ENCODE assay signal across 18 cellular contexts in the genomic region with DNA sequence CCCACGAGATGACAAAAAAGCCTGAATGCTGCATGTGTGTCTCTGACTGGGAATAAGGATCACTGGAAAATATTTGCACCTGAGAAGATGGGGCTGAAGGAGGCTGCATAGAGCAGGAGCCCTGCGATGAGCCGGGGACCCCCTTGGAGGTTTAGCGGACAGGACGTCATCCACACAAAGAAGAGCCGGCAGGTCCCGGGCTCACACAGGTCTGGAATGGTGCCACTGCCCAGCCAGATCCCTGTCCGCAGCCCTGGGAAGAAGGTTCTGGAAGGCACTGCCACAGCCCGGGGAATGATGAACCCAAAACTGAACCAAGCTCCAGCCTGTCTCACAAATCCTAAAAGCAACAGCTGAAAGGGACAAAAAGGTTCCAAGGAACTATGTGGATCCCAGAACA.
DNase-seq lines count a peak whose midpoint lies in the region; ATAC-seq and TF ChIP-seq lines count a peak whose summit lies in the region.
"Had no signal": no experiment of that assay in that cellular context is flagged by ENCODE, and none has a peak within 500 bp of the region (broad histone marks: within the 10 kb centered on the region; RNA-seq: fewer than 3 reads in every experiment).

No MANE protein-coding gene starts in this region.

- H3K36me3 ChIP-seq in endodermal cell (ENCODE audit: control insufficient read depth, insufficient read depth, low read length) (peaks cover 15% of the 10 kb centered on the region), esophagus muscularis mucosa (no peaks in the 10 kb centered on the region)
- H3K36me3 ChIP-seq: gastrocnemius medialis had no signal

- intact Hi-C loops in esophagus muscularis mucosa (cut with DNase I), result no loop called here

- no peak for DNase-seq in stimulated activated naive CD8-positive, alpha-beta T cell treated with anti-CD3 and anti-CD28 coated beads, Interleukin-15, amount 100 ng/mL, for 72 hours
- no peak for DNase-seq in T-helper 17 cell
- no peak for DNase-seq in endodermal cell
- no peak for DNase-seq in type B pancreatic cell (ENCODE audit: extremely low spot score, unreplicated experiment)
- no peak for DNase-seq in HUDEP-2 (lab: John Stamatoyannopoulos, UW; ENCODE audit: unreplicated experiment in 76 of 76)
- DNase-seq in T1000 (lab: John Stamatoyannopoulos, UW), result no peak
- no peak for DNase-seq in esophagus muscularis mucosa (ENCODE audit: extremely low spot score)
- DNase-seq: DMS79 treated with DMSO at 0.1 percent for 48 hours, esophagus squamous epithelium, gastrocnemius medialis, hippocampal formation, NCI-H187, small intestine had no signal

- H3K27me3 Mint-ChIP-seq in stimulated activated naive CD8-positive, alpha-beta T cell treated with anti-CD3 and anti-CD28 coated beads, Interleukin-15, Interleukin-2, amounts not matched to agents 100 ng/mL and 50 ng/mL, for 24 hours, result no peaks in the 10 kb centered on the region
- H3K27me3 Mint-ChIP-seq in stimulated activated naive CD8-positive, alpha-beta T cell treated with anti-CD3 and anti-CD28 coated beads, Interleukin-15, amount 100 ng/mL, for 72 hours, result no peaks in the 10 kb centered on the region
- H3K27me3 Mint-ChIP-seq in T-helper 17 cell (no peaks in the 10 kb centered on the region), endodermal cell (ENCODE audit: insufficient read depth) (no peaks in the 10 kb centered on the region), type B pancreatic cell (no peaks in the 10 kb centered on the region)
- H3K27me3 Mint-ChIP-seq: activated CD4-positive, alpha-beta T cell treated with anti-CD3 and anti-CD28 coated beads, Interleukin-2, amount 10 ng/mL, durations not matched to agents 7 days and 5 days had no signal

- H3K9me3 ChIP-seq in T-helper 17 cell (ENCODE audit: control insufficient read depth, low read length, poor library complexity, severe bottlenecking) (no peaks in the 10 kb centered on the region), endodermal cell (ENCODE audit: control insufficient read depth, low read length) (no peaks in the 10 kb centered on the region), esophagus muscularis mucosa (no peaks in the 10 kb centered on the region)
- H3K9me3 ChIP-seq: esophagus squamous epithelium, gastrocnemius medialis, psoas muscle had no signal

- H3K4me3 ChIP-seq in endodermal cell (ENCODE audit: low read length), result no peak overlapping the region
- no peak overlapping the region for H3K4me3 ChIP-seq in esophagus muscularis mucosa
- H3K4me3 ChIP-seq: esophagus squamous epithelium, gastrocnemius medialis, GM12878, psoas muscle had no signal

- peaks cover 82% of the 10 kb centered on the region for H3K4me1 Mint-ChIP-seq in stimulated activated naive CD8-positive, alpha-beta T cell treated with anti-CD3 and anti-CD28 coated beads, Interleukin-15, Interleukin-2, amounts not matched to agents 100 ng/mL and 50 ng/mL, for 24 hours (ENCODE audit: low read depth)
- H3K4me1 Mint-ChIP-seq in stimulated activated naive CD8-positive, alpha-beta T cell treated with anti-CD3 and anti-CD28 coated beads, Interleukin-15, amount 100 ng/mL, for 72 hours, result peaks cover 76% of the 10 kb centered on the region
- H3K4me1 Mint-ChIP-seq in T-helper 17 cell, result peaks cover 39% of the 10 kb centered on the region
- peaks cover 35% of the 10 kb centered on the region for H3K4me1 Mint-ChIP-seq in endodermal cell
- peaks cover 38% of the 10 kb centered on the region for H3K4me1 Mint-ChIP-seq in type B pancreatic cell (ENCODE audit: unreplicated experiment)

- H3K27me3 ChIP-seq in endodermal cell (ENCODE audit: control insufficient read depth, insufficient read depth, low read length, poor library complexity, severe bottlenecking) (no peaks in the 10 kb centered on the region), esophagus muscularis mucosa (no peaks in the 10 kb centered on the region)
- H3K27me3 ChIP-seq: esophagus squamous epithelium, gastrocnemius medialis had no signal

- peak overlapping the region; percentile 91 for H3K27ac Mint-ChIP-seq in stimulated activated naive CD8-positive, alpha-beta T cell treated with anti-CD3 and anti-CD28 coated beads, Interleukin-15, Interleukin-2, amounts not matched to agents 100 ng/mL and 50 ng/mL, for 24 hours
- peak overlapping the region in 1 of 2 donors; percentile 1 for H3K27ac Mint-ChIP-seq in stimulated activated naive CD8-positive, alpha-beta T cell treated with anti-CD3 and anti-CD28 coated beads, Interleukin-15, amount 100 ng/mL, for 72 hours
- H3K27ac Mint-ChIP-seq in T-helper 17 cell (peak overlapping the region; percentile 87), endodermal cell (peak overlapping the region; percentile 38), type B pancreatic cell (peak overlapping the region; percentile 69)
- H3K27ac Mint-ChIP-seq: activated CD4-positive, alpha-beta T cell treated with anti-CD3 and anti-CD28 coated beads, Interleukin-2, amount 10 ng/mL, durations not matched to agents 7 days and 5 days had no signal

- peaks cover 3% of the 10 kb centered on the region for H3K9me3 Mint-ChIP-seq in stimulated activated naive CD8-positive, alpha-beta T cell treated with anti-CD3 and anti-CD28 coated beads, Interleukin-15, Interleukin-2, amounts not matched to agents 100 ng/mL and 50 ng/mL, for 24 hours
- H3K9me3 Mint-ChIP-seq in stimulated activated naive CD8-positive, alpha-beta T cell treated with anti-CD3 and anti-CD28 coated beads, Interleukin-15, amount 100 ng/mL, for 72 hours, result no peaks in the 10 kb centered on the region
- no peaks in the 10 kb centered on the region for H3K9me3 Mint-ChIP-seq in endodermal cell
- H3K9me3 Mint-ChIP-seq in type B pancreatic cell, result no peaks in the 10 kb centered on the region
- H3K9me3 Mint-ChIP-seq: activated CD4-positive, alpha-beta T cell treated with anti-CD3 and anti-CD28 coated beads, Interleukin-2, amount 10 ng/mL, durations not matched to agents 7 days and 5 days had no signal

- WGBS in endodermal cell (ENCODE audit: insufficient coverage in 1 of 2, insufficient read length in 1 of 2), 2 experiments, result 92 to 95% methylated on average over 8 to 9 of the region's 9 CpGs
- 88% methylated on average over 9 of the region's 9 CpGs for WGBS in esophagus muscularis mucosa

- peaks cover 43% of the 10 kb centered on the region for H3K36me3 Mint-ChIP-seq in stimulated activated naive CD8-positive, alpha-beta T cell treated with anti-CD3 and anti-CD28 coated beads, Interleukin-15, Interleukin-2, amounts not matched to agents 100 ng/mL and 50 ng/mL, for 24 hours (ENCODE audit: low read depth)
- H3K36me3 Mint-ChIP-seq in T-helper 17 cell (ENCODE audit: low read depth), result peaks cover 2% of the 10 kb centered on the region
- peaks cover 14% of the 10 kb centered on the region for H3K36me3 Mint-ChIP-seq in endodermal cell (ENCODE audit: low read depth)
- peaks cover 4% of the 10 kb centered on the region for H3K36me3 Mint-ChIP-seq in type B pancreatic cell

- H3K4me3 Mint-ChIP-seq in stimulated activated naive CD8-positive, alpha-beta T cell treated with anti-CD3 and anti-CD28 coated beads, Interleukin-15, Interleukin-2, amounts not matched to agents 100 ng/mL and 50 ng/mL, for 24 hours, result no peak overlapping the region
- peak overlapping the region in 1 of 2 donors; percentile 7 for H3K4me3 Mint-ChIP-seq in stimulated activated naive CD8-positive, alpha-beta T cell treated with anti-CD3 and anti-CD28 coated beads, Interleukin-15, amount 100 ng/mL, for 72 hours
- peak overlapping the region; percentile 71 for H3K4me3 Mint-ChIP-seq in T-helper 17 cell
- H3K4me3 Mint-ChIP-seq in endodermal cell, result no peak overlapping the region
- H3K4me3 Mint-ChIP-seq in type B pancreatic cell, result no peak overlapping the region
- H3K4me3 Mint-ChIP-seq: activated CD4-positive, alpha-beta T cell treated with anti-CD3 and anti-CD28 coated beads, Interleukin-2, amount 10 ng/mL, durations not matched to agents 7 days and 5 days had no signal

- TF ChIP-seq EP300 in esophagus muscularis mucosa (IDR thresholded peaks at IDR 0.05), result no peak

- H3K4me1 ChIP-seq in endodermal cell (ENCODE audit: control insufficient read depth, insufficient read depth, low read length) (peaks cover under 1% of the 10 kb centered on the region), esophagus muscularis mucosa (peaks cover 28 to 79% (median 67%) of the 10 kb centered on the region in 4 donors)

- ATAC-seq in stimulated activated naive CD8-positive, alpha-beta T cell treated with anti-CD3 and anti-CD28 coated beads, Interleukin-15, amount 100 ng/mL, for 72 hours, result no peak
- ATAC-seq in T-helper 17 cell, result no peak
- ATAC-seq: gastrocnemius medialis, GM12878, psoas muscle, Right ventricle myocardium inferior had no signal

- TF ChIP-seq CTCF in endodermal cell (conservative IDR thresholded peaks at IDR 0.05), result no peak
- no peak for TF ChIP-seq CTCF in type B pancreatic cell (conservative IDR thresholded peaks at IDR 0.05)
- no peak for TF ChIP-seq CTCF in esophagus muscularis mucosa (IDR thresholded peaks at IDR 0.05)

- H3K9ac ChIP-seq in endodermal cell (ENCODE audit: extremely low read depth, low read length, poor library complexity, severe bottlenecking), result no peak overlapping the region

- H3K27ac ChIP-seq in endodermal cell (ENCODE audit: low read depth, low read length) (no peak overlapping the region), esophagus muscularis mucosa (replicated peaks in 1 of 4) (no peak overlapping the region)
- H3K27ac ChIP-seq: gastrocnemius medialis, psoas muscle had no signal

- TF ChIP-seq POLR2A in esophagus muscularis mucosa (IDR thresholded peaks at IDR 0.05; ENCODE audit: low read depth), result no peak
